ENCODE assay signal across 9 cellular contexts in genomic region chr11:86303257-86303656, GRCh38. TPM values are rescaled to one million over a fixed set of nuclear protein-coding genes. Genes with fewer than 3 reads are reported as not detected.
A peak's percentile ranks its signal among the peaks of the same experiment; 100 is the strongest.
DNase-seq lines count a peak whose midpoint lies in the region; ATAC-seq, FAIRE-seq and TF ChIP-seq lines count a peak whose summit lies in the region.
"Had no signal": no experiment of that assay in that cellular context is flagged by ENCODE, and none has a peak within 500 bp of the region (broad histone marks: within the 10 kb centered on the region; RNA-seq: fewer than 3 reads in every experiment).

No MANE protein-coding gene starts in this region.

- WGBS in heart left ventricle, 4 donors: 53 to 74% (median 65%) methylated on average over 2 of the region's 2 CpGs

- H3K27me3 ChIP-seq in heart left ventricle (no peaks in the 10 kb centered on the region), keratinocyte (ENCODE audit: control insufficient read depth, extremely low read depth, insufficient read depth, low read length) (no peaks in the 10 kb centered on the region)

- peak overlapping the region; percentile 100 for H3K4me3 Mint-ChIP-seq in activated T-helper 1 cell treated with anti-CD3 and anti-CD28 coated beads, Interleukin-12 subunit alpha, Interleukin-12 subunit beta, Interleukin-2, Interleukin-4 antibody, amounts not matched to agents 30 ng/mL and 10 ng/mL and 1 ng/mL, durations not matched to agents 14 hours and 24 hours and 36 hours
- peak overlapping the region; percentile 100 for H3K4me3 Mint-ChIP-seq in type B pancreatic cell

- H3K9me3 ChIP-seq in heart left ventricle: no peaks in the 10 kb centered on the region
- H3K9me3 ChIP-seq in keratinocyte (ENCODE audit: control insufficient read depth, low read depth, low read length): no peaks in the 10 kb centered on the region

- DNase-seq in heart left ventricle (no peak), Right ventricle myocardium inferior (ENCODE audit: missing footprints) (no peak), keratinocyte (ENCODE audit: low read depth, low spot score) (no peak), type B pancreatic cell (ENCODE audit: extremely low spot score, unreplicated experiment) (no peak), NK-92 (lab: John Stamatoyannopoulos, UW; ENCODE audit: unreplicated experiment) (no peak), NCI-H2081 (lab: John Stamatoyannopoulos, UW) (no peak)
- no peak for DNase-seq in activated T-helper 1 cell treated with anti-CD3 and anti-CD28 coated beads, Interleukin-12 subunit alpha, Interleukin-12 subunit beta, Interleukin-2, Interleukin-4 antibody, amounts not matched to agents 30 ng/mL and 10 ng/mL and 1 ng/mL, durations not matched to agents 14 hours and 24 hours and 36 hours (ENCODE audit: low spot score)
- DNase-seq: NCI-H1092 treated with DMSO at 0.1 percent for 48 hours had no signal

- no peak for FAIRE-seq in keratinocyte (lab: Jason Lieb, UNC)

- H3K9me3 Mint-ChIP-seq in activated T-helper 1 cell treated with anti-CD3 and anti-CD28 coated beads, Interleukin-12 subunit alpha, Interleukin-12 subunit beta, Interleukin-2, Interleukin-4 antibody, amounts not matched to agents 30 ng/mL and 10 ng/mL and 1 ng/mL, durations not matched to agents 14 hours and 24 hours and 36 hours: no peaks in the 10 kb centered on the region
- no peaks in the 10 kb centered on the region for H3K9me3 Mint-ChIP-seq in type B pancreatic cell

- ATAC-seq in heart left ventricle (no peak), Right ventricle myocardium inferior (no peak), HG03039 (IDR thresholded peaks at IDR 0.05; ENCODE audit: unreplicated experiment) (no peak)

- intact Hi-C loops in heart left ventricle (cut with DNase I) (no loop called here), Right ventricle myocardium inferior (cut with DNase I) (loop anchor here (5.0 kb wide), 1 partner anchor 56 kb away; no protein-coding TSS in a partner anchor)
- intact Hi-C loops in activated T-helper 1 cell treated with anti-CD3 and anti-CD28 coated beads, Interleukin-12 subunit alpha, Interleukin-12 subunit beta, Interleukin-2, Interleukin-4 antibody, amounts not matched to agents 30 ng/mL and 10 ng/mL and 1 ng/mL, durations not matched to agents 14 hours and 24 hours and 36 hours (cut with micrococcal nuclease): loop anchor here (2.0 kb wide), 2 partner anchors 290 to 448 kb away; partner anchors contain the start of gene CCDC83

- dilution Hi-C loops in keratinocyte (cut with MboI; ENCODE audit: extremely low pct_ligation_motif_present, low sequenced_read_pairs): no loop called here

- H2AFZ ChIP-seq in keratinocyte (ENCODE audit: control insufficient read depth, low read length): no peak overlapping the region

- H3K9me1 ChIP-seq in keratinocyte (ENCODE audit: control insufficient read depth, extremely low read depth, insufficient read depth, low read length): no peaks in the 10 kb centered on the region

- H3K4me1 ChIP-seq in heart left ventricle (peaks cover 0 to 28% (median 16%) of the 10 kb centered on the region in 12 donors), keratinocyte (ENCODE audit: control insufficient read depth, extremely low read depth, insufficient read depth, low read length) (peaks cover 13% of the 10 kb centered on the region)

- no peaks in the 10 kb centered on the region for H3K27me3 Mint-ChIP-seq in activated T-helper 1 cell treated with anti-CD3 and anti-CD28 coated beads, Interleukin-12 subunit alpha, Interleukin-12 subunit beta, Interleukin-2, Interleukin-4 antibody, amounts not matched to agents 30 ng/mL and 10 ng/mL and 1 ng/mL, durations not matched to agents 14 hours and 24 hours and 36 hours (ENCODE audit: insufficient read depth)
- H3K27me3 Mint-ChIP-seq in type B pancreatic cell: no peaks in the 10 kb centered on the region

- peaks cover 28% of the 10 kb centered on the region for H3K4me1 Mint-ChIP-seq in activated T-helper 1 cell treated with anti-CD3 and anti-CD28 coated beads, Interleukin-12 subunit alpha, Interleukin-12 subunit beta, Interleukin-2, Interleukin-4 antibody, amounts not matched to agents 30 ng/mL and 10 ng/mL and 1 ng/mL, durations not matched to agents 14 hours and 24 hours and 36 hours (ENCODE audit: low read depth)
- peaks cover 21% of the 10 kb centered on the region for H3K4me1 Mint-ChIP-seq in type B pancreatic cell (ENCODE audit: unreplicated experiment)

- peak overlapping the region; percentile 95 for H3K4me2 ChIP-seq in keratinocyte (ENCODE audit: control insufficient read depth, extremely low read depth, insufficient read depth, low read depth, low read length)

- H3K79me2 ChIP-seq in keratinocyte (ENCODE audit: control insufficient read depth, insufficient read depth, low read length): peaks cover 31% of the 10 kb centered on the region

- H3K27ac Mint-ChIP-seq in activated T-helper 1 cell treated with anti-CD3 and anti-CD28 coated beads, Interleukin-12 subunit alpha, Interleukin-12 subunit beta, Interleukin-2, Interleukin-4 antibody, amounts not matched to agents 30 ng/mL and 10 ng/mL and 1 ng/mL, durations not matched to agents 14 hours and 24 hours and 36 hours: peak overlapping the region; percentile 77
- peak overlapping the region; percentile 99 for H3K27ac Mint-ChIP-seq in type B pancreatic cell

- H3K9ac ChIP-seq in keratinocyte (ENCODE audit: control insufficient read depth, extremely low read depth, insufficient read depth, low read length): peak overlapping the region; percentile 90

- H3K36me3 Mint-ChIP-seq in activated T-helper 1 cell treated with anti-CD3 and anti-CD28 coated beads, Interleukin-12 subunit alpha, Interleukin-12 subunit beta, Interleukin-2, Interleukin-4 antibody, amounts not matched to agents 30 ng/mL and 10 ng/mL and 1 ng/mL, durations not matched to agents 14 hours and 24 hours and 36 hours (ENCODE audit: low read depth): peaks cover 14% of the 10 kb centered on the region
- H3K36me3 Mint-ChIP-seq in type B pancreatic cell: peaks cover 8% of the 10 kb centered on the region

- H3K27ac ChIP-seq in heart left ventricle: peak overlapping the region in 4 of 12 donors; percentile 86 to 94 (median 91)
- peak overlapping the region; percentile 89 for H3K27ac ChIP-seq in keratinocyte (ENCODE audit: control insufficient read depth, insufficient read depth, low read length)

- no peak for TF ChIP-seq POLR2A in heart left ventricle (IDR thresholded peaks at IDR 0.05)

- H3K36me3 ChIP-seq in heart left ventricle (peaks cover 0 to 7% (median 0%) of the 10 kb centered on the region in 9 donors), keratinocyte (ENCODE audit: control insufficient read depth in 2 of 2, extremely low read depth in 1 of 2, insufficient read depth in 2 of 2, low read length in 2 of 2) (no peaks in the 10 kb centered on the region)

- TF ChIP-seq CTCF in heart left ventricle (IDR thresholded peaks at IDR 0.05) (no peak), keratinocyte (optimal IDR thresholded peaks at IDR 0.05 in 1 of 3, IDR thresholded peaks at IDR 0.05 in 1 of 3, conservative IDR thresholded peaks at IDR 0.05 in 1 of 3; ENCODE audit: extremely low read depth in 1 of 3, insufficient read depth in 2 of 3, low read length in 3 of 3) (no peak), type B pancreatic cell (conservative IDR thresholded peaks at IDR 0.05) (no peak)

- H4K20me1 ChIP-seq in keratinocyte (ENCODE audit: control insufficient read depth, extremely low read depth, insufficient read depth, low read length): no peaks in the 10 kb centered on the region

- peak overlapping the region in 11 of 12 donors; percentile 76 to 97 (median 86) for H3K4me3 ChIP-seq in heart left ventricle
- peak overlapping the region; percentile 76 to 98 (median 97) for H3K4me3 ChIP-seq in keratinocyte (ENCODE audit: control insufficient read depth in 2 of 3, extremely low read depth in 1 of 3, insufficient read depth in 2 of 3, low read depth in 1 of 3, low read length in 3 of 3)

RNA-seq across cellular contexts. Expression of gene HIKESHI, which starts 1.2 kb away (rescaled TPM):
- total RNA-seq in heart left ventricle: 10 to 100 TPM; 30.9 to 56.4 (median 46.6) TPM
- 10 to 100 TPM; 48.1 to 79.1 TPM for polyA plus RNA-seq in heart left ventricle
- 51.5 TPM for total RNA-seq in Right ventricle myocardium inferior
- 54.2 and 56.4 TPM in 2 replicates for total RNA-seq in activated T-helper 1 cell treated with anti-CD3 and anti-CD28 coated beads, Interleukin-12 subunit alpha, Interleukin-12 subunit beta, Interleukin-2, Interleukin-4 antibody, amounts not matched to agents 30 ng/mL and 10 ng/mL and 1 ng/mL, durations not matched to agents 14 hours and 24 hours and 36 hours
- 39.9 to 89.4 TPM (median 81.6 TPM) in 3 replicates for polyA plus RNA-seq in keratinocyte
- polyA plus RNA-seq in keratinocyte (2011; ENCODE audit: low read depth): 13.5 TPM
- polyA plus RNA-seq in keratinocyte (2011; cell fraction: cytosol; rRNA removed): 46.0 and 130 TPM in 2 replicates
- 29.7 and 32.7 TPM in 2 replicates for polyA plus RNA-seq in keratinocyte (2011; cell fraction: nucleus; rRNA removed)
- 34.2 and 49.2 TPM in 2 replicates for polyA plus RNA-seq in keratinocyte (2012; ENCODE audit: low replicate concordance)
- 36.4 to 46.8 TPM (median 42.0 TPM) in 3 replicates for polyA minus RNA-seq in keratinocyte
- polyA minus RNA-seq in keratinocyte (2011; cell fraction: cytosol; rRNA and poly(A)+ RNA removed): 31.7 TPM
- 5.5 and 7.1 TPM in 2 replicates for polyA minus RNA-seq in keratinocyte (2011; cell fraction: nucleus; rRNA and poly(A)+ RNA removed)
- 29.9 and 40.4 TPM in 2 replicates for total RNA-seq in type B pancreatic cell (ENCODE audit: low replicate concordance)

RNA-seq across cellular contexts. Expression of gene EED, which starts 58.7 kb away (rescaled TPM):
- total RNA-seq in heart left ventricle: 10 to 100 TPM in 6 of 9 donors, 1 to 10 TPM in 3; 4.9 to 13.3 (median 11.4) TPM
- polyA plus RNA-seq in heart left ventricle: 10 to 100 TPM in 1 of 2 donors, 1 to 10 TPM in 1; 9.5 to 13.5 TPM
- total RNA-seq in Right ventricle myocardium inferior: 12.7 TPM
- 279 and 294 TPM in 2 replicates for total RNA-seq in activated T-helper 1 cell treated with anti-CD3 and anti-CD28 coated beads, Interleukin-12 subunit alpha, Interleukin-12 subunit beta, Interleukin-2, Interleukin-4 antibody, amounts not matched to agents 30 ng/mL and 10 ng/mL and 1 ng/mL, durations not matched to agents 14 hours and 24 hours and 36 hours
- 11.6 to 28.5 TPM (median 15.4 TPM) in 3 replicates for polyA plus RNA-seq in keratinocyte
- polyA plus RNA-seq in keratinocyte (2011; ENCODE audit: low read depth): 21.7 TPM
- polyA plus RNA-seq in keratinocyte (2011; cell fraction: cytosol; rRNA removed): 7.4 and 12.8 TPM in 2 replicates
- polyA plus RNA-seq in keratinocyte (2011; cell fraction: nucleus; rRNA removed): 24.0 and 35.9 TPM in 2 replicates
- polyA plus RNA-seq in keratinocyte (2012; ENCODE audit: low replicate concordance): 19.4 and 26.1 TPM in 2 replicates
- 4.3 to 20.9 TPM (median 7.2 TPM) in 3 replicates for polyA minus RNA-seq in keratinocyte
- 5.4 TPM for polyA minus RNA-seq in keratinocyte (2011; cell fraction: cytosol; rRNA and poly(A)+ RNA removed)
- polyA minus RNA-seq in keratinocyte (2011; cell fraction: nucleus; rRNA and poly(A)+ RNA removed): 11.5 and 22.5 TPM in 2 replicates
- 35.3 and 44.7 TPM in 2 replicates for total RNA-seq in type B pancreatic cell (ENCODE audit: low replicate concordance)

Comparison
In these comparisons a context has a peak if more than half of its experiments do, and no peak if none do; other contexts are left out.
1. intact Hi-C loops: an anchor here in Right ventricle myocardium inferior (5.0 kb wide) and activated T-helper 1 cell treated with anti-CD3 and anti-CD28 coated beads, Interleukin-12 subunit alpha, Interleukin-12 subunit beta, Interleukin-2, Interleukin-4 antibody, amounts not matched to agents 30 ng/mL and 10 ng/mL and 1 ng/mL, durations not matched to agents 14 hours and 24 hours and 36 hours (2.0 kb wide); none called in heart left ventricle.